Comparison of ENCODE assay signal across 24 cellular contexts in the genomic region with DNA sequence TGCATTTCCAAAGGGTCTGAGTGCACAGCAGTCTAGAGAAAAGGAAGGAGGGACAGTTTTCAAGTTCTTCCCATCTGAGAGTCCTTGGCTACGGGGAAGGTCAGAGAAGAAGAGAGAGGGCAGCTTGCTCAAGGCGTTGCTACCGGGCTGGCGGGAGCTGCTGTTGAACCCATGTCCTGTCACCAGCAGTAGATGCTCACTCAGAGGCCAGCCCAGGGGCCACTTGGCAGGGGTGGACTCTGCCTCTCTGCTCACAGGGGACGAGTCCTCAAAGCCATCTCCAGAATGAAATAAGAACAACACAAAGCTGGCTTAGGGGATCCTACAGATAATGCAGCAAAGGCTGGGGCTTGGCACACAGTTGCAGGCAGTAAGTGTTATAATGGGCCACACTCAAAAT.
"Had no signal": no experiment of that assay in that cellular context is flagged by ENCODE, and none has a peak within 500 bp of the region (broad histone marks: within the 10 kb centered on the region; RNA-seq: fewer than 3 reads in every experiment).

No MANE protein-coding gene starts in this region.

- H3K27ac Mint-ChIP-seq: activated B cell treated with CpG ODN at 0.5 μM for 24 hours; activated CD4-positive, alpha-beta T cell treated with anti-CD3 and anti-CD28 coated beads for 36 hours; activated naive CD4-positive, alpha-beta T cell treated with anti-CD3 and anti-CD28 coated beads, Interleukin-2, amount 10 ng/mL, durations not matched to agents 7 days and 5 days; activated T-cell treated with anti-CD3 and anti-CD28 coated beads, Interleukin-2, amount 50 U/mL, for 72 hours; nephron progenitor cell had no signal

- H3K4me2 ChIP-seq: smooth muscle cell had no signal

- H3K4me3 ChIP-seq: sigmoid colon, smooth muscle cell, thyroid gland had no signal

- H3K27me3 ChIP-seq: sigmoid colon, thyroid gland had no signal

- H3K4me3 Mint-ChIP-seq: activated B cell treated with CpG ODN at 0.5 μM for 24 hours; activated CD4-positive, alpha-beta T cell treated with anti-CD3 and anti-CD28 coated beads for 36 hours; activated naive CD4-positive, alpha-beta T cell treated with anti-CD3 and anti-CD28 coated beads, Interleukin-2, amount 10 ng/mL, durations not matched to agents 7 days and 5 days; activated T-cell treated with anti-CD3 and anti-CD28 coated beads, Interleukin-2, amount 50 U/mL, for 72 hours; nephron progenitor cell had no signal

- ATAC-seq: activated CD4-positive, alpha-beta T cell treated with anti-CD3 and anti-CD28 coated beads for 36 hours; activated T-cell treated with anti-CD3 and anti-CD28 coated beads, Interleukin-2, amount 50 U/mL, for 72 hours; foreskin keratinocyte; left ventricle myocardium superior; stimulated activated naive CD8-positive, alpha-beta T cell treated with anti-CD3 and anti-CD28 coated beads, Interleukin-15, Interleukin-2, amounts not matched to agents 100 U/mL and 50 U/mL, for 24 hours had no signal

- H3K27me3 Mint-ChIP-seq: activated B cell treated with CpG ODN at 0.5 μM for 24 hours; activated naive CD4-positive, alpha-beta T cell treated with anti-CD3 and anti-CD28 coated beads, Interleukin-2, amount 10 ng/mL, durations not matched to agents 7 days and 5 days had no signal

- H3K36me3 Mint-ChIP-seq: activated naive CD4-positive, alpha-beta T cell treated with anti-CD3 and anti-CD28 coated beads, Interleukin-2, amount 10 ng/mL, durations not matched to agents 7 days and 5 days had no signal

- H3K36me3 ChIP-seq: sigmoid colon, thyroid gland had no signal

- DNase-seq: activated B cell treated with CpG ODN at 0.5 μM for 24 hours; activated CD4-positive, alpha-beta T cell treated with anti-CD3 and anti-CD28 coated beads for 36 hours; activated CD4-positive, alpha-beta T cell treated with anti-CD3 and anti-CD28 coated beads, Interleukin-2, amount 50 U/mL, for 48 hours; activated effector memory CD4-positive, alpha-beta T cell treated with anti-CD3 and anti-CD28 coated beads, Interleukin-2, amount 50 U/mL, for 16 hours; activated naive CD4-positive, alpha-beta T cell treated with anti-CD3 and anti-CD28 coated beads, Interleukin-2, amount 10 ng/mL, durations not matched to agents 7 days and 5 days; activated T-cell treated with anti-CD3 and anti-CD28 coated beads, Interleukin-2, amount 50 U/mL, for 72 hours; amygdala; effector CD4-positive, alpha-beta T cell; erythroblast; foreskin keratinocyte; hippocampal formation; kidney glomerular epithelial cell; left ventricle myocardium superior; mammary epithelial cell; nephron progenitor cell; occipital lobe; sigmoid colon; stimulated activated CD4-positive, alpha-beta T cell treated with anti-CD3 and anti-CD28 coated beads, Interleukin-2, amount 100 ng/mL, for 48 hours; stimulated activated naive CD8-positive, alpha-beta T cell treated with anti-CD3 and anti-CD28 coated beads, Interleukin-15, Interleukin-2, amounts not matched to agents 100 U/mL and 50 U/mL, for 24 hours; substantia nigra; T-helper 1 cell; T-helper 9 cell; thyroid gland had no signal

- H3K4me1 Mint-ChIP-seq: activated B cell treated with CpG ODN at 0.5 μM for 24 hours; activated CD4-positive, alpha-beta T cell treated with anti-CD3 and anti-CD28 coated beads for 36 hours; activated naive CD4-positive, alpha-beta T cell treated with anti-CD3 and anti-CD28 coated beads, Interleukin-2, amount 10 ng/mL, durations not matched to agents 7 days and 5 days had no signal

- H3K9me3 ChIP-seq: sigmoid colon, thyroid gland had no signal

- H3K27ac ChIP-seq: foreskin keratinocyte, sigmoid colon had no signal

- H3K9me3 Mint-ChIP-seq: activated B cell treated with CpG ODN at 0.5 μM for 24 hours; activated naive CD4-positive, alpha-beta T cell treated with anti-CD3 and anti-CD28 coated beads, Interleukin-2, amount 10 ng/mL, durations not matched to agents 7 days and 5 days; activated T-cell treated with anti-CD3 and anti-CD28 coated beads, Interleukin-2, amount 50 U/mL, for 72 hours; nephron progenitor cell had no signal

- H3K4me1 ChIP-seq: foreskin keratinocyte, sigmoid colon had no signal
